Comparison of ENCODE assay signal across 11 cellular contexts in genomic region chr14:50529288-50530179, GRCh38. TPM values are rescaled to one million over a fixed set of nuclear protein-coding genes. Genes with fewer than 3 reads are reported as not detected.
DNase-seq lines count a peak whose midpoint lies in the region; ATAC-seq, FAIRE-seq and TF ChIP-seq lines count a peak whose summit lies in the region.
"Had no signal": no experiment of that assay in that cellular context is flagged by ENCODE, and none has a peak within 500 bp of the region (broad histone marks: within the 10 kb centered on the region; RNA-seq: fewer than 3 reads in every experiment).

No MANE protein-coding gene starts in this region.

- FAIRE-seq in H1 (lab: Jason Lieb, UNC) (no peak), RCC 7860 (lab: Jason Lieb, UNC) (no peak)

- H3K14ac ChIP-seq in H1 (ENCODE audit: insufficient read length): no peak overlapping the region

- H3K9ac ChIP-seq in H1 (replicated peaks in 1 of 4; ENCODE audit: extremely low read depth in 1 of 4, low read depth in 3 of 4, low read length in 3 of 4): no peak overlapping the region; a peak in 1 of 7 replicates

- H3K4me1 Mint-ChIP-seq in Calu3 (ENCODE audit: low read depth, unreplicated experiment): peaks cover 47% of the 10 kb centered on the region

- peaks cover 11% of the 10 kb centered on the region for H3K23me2 ChIP-seq in H1 (ENCODE audit: low read depth, low read length)

- no peak overlapping the region for H2BK15ac ChIP-seq in H1 (ENCODE audit: low read length)

- H4K20me1 ChIP-seq in PC-9 (ENCODE audit: insufficient read depth): no peaks in the 10 kb centered on the region
- peaks cover 0 to 10% of the 10 kb centered on the region in 2 experiments for H4K20me1 ChIP-seq in H1 (replicated peaks in 1 of 2; ENCODE audit: control insufficient read depth in 1 of 2, insufficient read depth in 2 of 2, low read length in 2 of 2)

- H3F3A ChIP-seq in PC-9 (ENCODE audit: insufficient read depth, low read depth): peaks cover 33% of the 10 kb centered on the region

- no peaks in the 10 kb centered on the region for H3K27me3 Mint-ChIP-seq in Calu3 (ENCODE audit: unreplicated experiment)

- peak overlapping the region; percentile 84; the same call in 1 of the 2 replicates for H2BK12ac ChIP-seq in H1 (ENCODE audit: low read depth, low read length)

- DNase-seq in Calu3 (no peak), PC-9 (no peak), H1 (ENCODE audit: low read depth in 1 of 2, low spot score in 2 of 2) (no peak), RCC 7860 (ENCODE audit: low spot score) (no peak), NAMALWA (ENCODE audit: low spot score) (no peak), HEK293T (ENCODE audit: extremely low spot score) (no peak)
- DNase-seq: NCI-H2081, posterior cingulate gyrus, uterus had no signal

- whole genome bisulfite sequencing in H1 (ENCODE audit: extremely low coverage in 1 of 2, insufficient coverage in 1 of 2, insufficient read length in 1 of 2, insufficient replicate concordance in 2 of 2, low coverage in 1 of 2, low lambda C conversion rate in 2 of 2, missing lambda C conversion rate in 1 of 2), 2 experiments: 85 to 100% methylated on average over 1 to 6 of the region's 6 CpGs

- H3K36me3 ChIP-seq in PC-9 (ENCODE audit: low read depth) (0 out of 2 replicates have a peak, but pooled peaks cover 11% of the 10 kb centered on the region), H1 (ENCODE audit: control insufficient read depth in 2 of 4, insufficient read depth in 4 of 4, low read length in 3 of 4) (no peaks in the 10 kb centered on the region; a peak in 1 of 8 replicates), neuron (ENCODE audit: insufficient read depth, low read length) (peaks cover 19% of the 10 kb centered on the region)
- H3K36me3 ChIP-seq: uterus had no signal

- H3K4me2 ChIP-seq in PC-9 (peak overlapping the region; percentile 91), H1 (ENCODE audit: insufficient read depth in 1 of 2, low read depth in 2 of 2, low read length in 2 of 2) (peak overlapping the region; percentile 47 to 77)

- H3K4ac ChIP-seq in H1 (replicated peaks; ENCODE audit: insufficient read length, low read depth, low read length): no peak overlapping the region

- no peak overlapping the region for H2BK120ac ChIP-seq in H1 (replicated peaks; ENCODE audit: low read depth, low read length)

- no peak overlapping the region for H2AFZ ChIP-seq in PC-9
- no peak overlapping the region for H2AFZ ChIP-seq in H1 (ENCODE audit: low read length)
- H2AFZ ChIP-seq in neuron (ENCODE audit: low read depth, low read length): no peak overlapping the region

- no peak for TF ChIP-seq EP300 in H1 (IDR thresholded peaks at IDR 0.05; ENCODE audit: borderline replicate concordance in 1 of 2, low read depth in 2 of 2, low read length in 2 of 2)

- H2BK5ac ChIP-seq in H1 (ENCODE audit: low read depth, low read length): no peak overlapping the region

- H4K91ac ChIP-seq in H1 (replicated peaks; ENCODE audit: insufficient read length, low read length): no peak overlapping the region

- CTCF ChIA-PET in Calu3 (lab: Charles Lee) (no interaction called here), PC-9 (lab: Charles Lee) (no interaction called here), H1 (lab: Charles Lee; ENCODE audit: partially characterized antibody) (interaction anchor here (0.9 to 1.2 kb wide), 2 partner anchors 13 to 211 kb away, joined by 3 to 6 read pairs; no protein-coding TSS in a partner anchor), HEK293T (lab: Yijun Ruan, JAX) (no interaction called here)

- H3K9me3 ChIP-seq in PC-9 (ENCODE audit: insufficient read depth, low read depth) (no peaks in the 10 kb centered on the region), H1 (ENCODE audit: insufficient read depth in 2 of 2, low read depth in 1 of 2, low read length in 1 of 2) (no peaks in the 10 kb centered on the region), neuron (ENCODE audit: low read length) (peaks cover 3% of the 10 kb centered on the region)
- H3K9me3 ChIP-seq: uterus had no signal

- no peak for ATAC-seq in GM18517 (IDR thresholded peaks at IDR 0.05; ENCODE audit: unreplicated experiment)

- H3K27ac Mint-ChIP-seq in Calu3 (ENCODE audit: unreplicated experiment): peak overlapping the region; percentile 13

- H2AK5ac ChIP-seq in H1 (ENCODE audit: low read depth, low read length): 0 out of 2 replicates have a peak overlapping the region, but pooled peaks have one; percentile 71

- no peak overlapping the region for H3K18ac ChIP-seq in H1 (ENCODE audit: extremely low read depth, low read length)

- H3K4me1 ChIP-seq in PC-9 (replicated peaks; ENCODE audit: insufficient read depth): peaks cover 56% of the 10 kb centered on the region
- H3K4me1 ChIP-seq in H1 (replicated peaks in 1 of 4; ENCODE audit: control insufficient read depth in 3 of 4, insufficient read depth in 4 of 4, low read length in 3 of 4): peaks cover 0 to 6% (median 5%) of the 10 kb centered on the region in 4 experiments; a peak in 3 of 7 replicates
- peaks cover 24% of the 10 kb centered on the region for H3K4me1 ChIP-seq in neuron (ENCODE audit: insufficient read depth, low read length)

- no peak overlapping the region for H4K5ac ChIP-seq in H1 (ENCODE audit: insufficient read length, low read depth, low read length)

- H3K9me2 ChIP-seq in PC-9 (ENCODE audit: insufficient read depth): no peaks in the 10 kb centered on the region

- peak overlapping the region; percentile 67 for H3K4me3 Mint-ChIP-seq in Calu3 (ENCODE audit: low read depth, unreplicated experiment)

- H3K79me1 ChIP-seq in H1 (ENCODE audit: low read depth, low read length): 0 out of 2 replicates have a peak, but pooled peaks cover 3% of the 10 kb centered on the region

- TF ChIP-seq CTCF in Calu3 (IDR thresholded peaks at IDR 0.05; ENCODE audit: unreplicated experiment) (no peak), PC-9 (conservative IDR thresholded peaks at IDR 0.05) (no peak), H1 (IDR thresholded peaks at IDR 0.05; ENCODE audit: control extremely low read depth in 1 of 3, insufficient read depth in 1 of 3, low read depth in 1 of 3, low read length in 3 of 3) (no peak)

- peak overlapping the region; percentile 55 for H3K27ac ChIP-seq in PC-9
- no peak overlapping the region for H3K27ac ChIP-seq in H1 (ENCODE audit: low read depth, low read length)

- H3K56ac ChIP-seq in H1 (replicated peaks; ENCODE audit: insufficient read length, low read depth, low read length): no peak overlapping the region

- no TSS peak for BruUV-seq in Calu3 (replicated peaks; lab: Mats Ljungman, UMichigan)
- no TSS peak for BruUV-seq in PC-9 (replicated peaks; lab: Mats Ljungman, UMichigan)

- intact Hi-C loops in Calu3 (cut with micrococcal nuclease; ENCODE audit: unreplicated experiment): loop anchor here (5.0 to 10.0 kb wide), 4 partner anchors 87 to 665 kb away; partner anchors contain the start of genes CDKL1 and VCPKMT
- intact Hi-C loops in PC-9 (cut with micrococcal nuclease; ENCODE audit: unreplicated experiment): loop anchor here (1.0 to 5.0 kb wide), 4 partner anchors 82 to 527 kb away; partner anchors contain the start of gene VCPKMT

- no peaks in the 10 kb centered on the region for H3K9me3 Mint-ChIP-seq in Calu3 (ENCODE audit: low read depth, unreplicated experiment)

- peaks cover 33% of the 10 kb centered on the region for H3K36me3 Mint-ChIP-seq in Calu3 (ENCODE audit: insufficient read depth, unreplicated experiment)

- H3K79me2 ChIP-seq in PC-9 (ENCODE audit: low read depth) (peaks cover 77% of the 10 kb centered on the region), H1 (ENCODE audit: control insufficient read depth in 1 of 2, insufficient read depth in 2 of 2, low read length in 2 of 2) (peaks cover 13 to 71% of the 10 kb centered on the region in 2 experiments)

- H2BK20ac ChIP-seq in H1 (ENCODE audit: low read length): 0 out of 2 replicates have a peak overlapping the region, but pooled peaks have one; percentile 37

- H3K4me3 ChIP-seq in PC-9 (peak overlapping the region; percentile 92), H1 (ENCODE audit: extremely low read depth in 1 of 4, insufficient read depth in 2 of 4, low read depth in 3 of 4, low read length in 4 of 4) (peak overlapping the region in 2 of 4 experiments; percentile 4 to 91; a peak in 1 of 8 replicates), neuron (ENCODE audit: low read length) (peak overlapping the region; percentile 98)

- no peak overlapping the region for H3K23ac ChIP-seq in H1 (ENCODE audit: insufficient read length)

- no peak overlapping the region for H4K8ac ChIP-seq in H1 (ENCODE audit: extremely low read depth, insufficient read depth, low read length)

- TF ChIP-seq RAD21 in H1 (IDR thresholded peaks at IDR 0.05 in 1 of 2, conservative IDR thresholded peaks at IDR 0.05 in 1 of 2; ENCODE audit: low read depth in 2 of 2, low read length in 2 of 2): no peak

- POLR2A ChIA-PET in PC-9 (lab: Charles Lee; ENCODE audit: unreplicated experiment) (no interaction called here), H1 (lab: Charles Lee; ENCODE audit: partially characterized antibody) (interaction anchor here (1.4 to 1.5 kb wide), 2 partner anchors 11 to 15 kb away, joined by 3 read pairs; no protein-coding TSS in a partner anchor), HEK293T (lab: Yijun Ruan, JAX) (no interaction called here)

- no peak for TF ChIP-seq POLR2A in H1 (IDR thresholded peaks at IDR 0.05; ENCODE audit: control extremely low read depth in 1 of 2, low read depth in 2 of 2, low read length in 2 of 2)

- H3K27me3 ChIP-seq in PC-9 (ENCODE audit: insufficient read depth, low read depth) (no peaks in the 10 kb centered on the region), H1 (replicated peaks in 1 of 4; ENCODE audit: control insufficient read depth in 3 of 4, extremely low read depth in 1 of 4, insufficient read depth in 3 of 4, low read length in 3 of 4) (peaks cover 0 to 1% (median 0%) of the 10 kb centered on the region in 4 experiments; a peak in 1 of 7 replicates), neuron (ENCODE audit: insufficient read depth, low read length) (no peaks in the 10 kb centered on the region)
- H3K27me3 ChIP-seq: uterus had no signal

RNA-seq across cellular contexts. Expression of gene MAP4K5, which starts 2.8 kb away (rescaled TPM):
- total RNA-seq in Calu3 (2022): 67.4 and 69.0 TPM in 2 replicates
- 51.8 and 66.6 TPM in 2 replicates for total RNA-seq in PC-9 (2021)
- total RNA-seq in H1 (2021; fragmentation: NEBNext Ultra II Directional; extraction: Animal tissue kit (Norgen Biotek cat#: 25700)): 34.5 and 35.3 TPM in 2 replicates
- polyA plus RNA-seq in H1 (2011; rRNA removed): 7.6 and 9.2 TPM in 2 replicates
- polyA plus RNA-seq in H1 (2011; cell fraction: cytosol; rRNA removed): 12.8 TPM
- polyA plus RNA-seq in H1 (2011; cell fraction: nucleus; rRNA removed): 20.2 TPM
- 9.0 to 16.8 TPM (median 12.9 TPM) in 4 replicates for polyA plus RNA-seq in H1 (2012, experiment 1 of 2)
- polyA plus RNA-seq in H1 (2012, experiment 2 of 2): 0.92 TPM
- polyA plus RNA-seq in H1 (2013, experiment 1 of 2): 19.2 TPM
- polyA plus RNA-seq in H1 (2013, experiment 2 of 2): 18.2 TPM
- 9.2 and 12.0 TPM in 2 replicates for polyA minus RNA-seq in H1 (2011; rRNA and poly(A)+ RNA removed)
- polyA minus RNA-seq in H1 (2011; cell fraction: cytosol; rRNA and poly(A)+ RNA removed): 13.9 TPM
- polyA minus RNA-seq in H1 (2011; cell fraction: nucleus; rRNA and poly(A)+ RNA removed): 43.1 TPM

RNA-seq across cellular contexts. Expression of gene ATL1, which starts 30.4 kb away (rescaled TPM):
- total RNA-seq in Calu3 (2022): 3.1 and 4.9 TPM in 2 replicates
- 3.8 and 4.3 TPM in 2 replicates for total RNA-seq in PC-9 (2021)
- total RNA-seq in H1 (2021; fragmentation: NEBNext Ultra II Directional; extraction: Animal tissue kit (Norgen Biotek cat#: 25700)): 4.2 and 5.9 TPM in 2 replicates
- 2.1 and 4.0 TPM in 2 replicates for polyA plus RNA-seq in H1 (2011; rRNA removed)
- polyA plus RNA-seq in H1 (2011; cell fraction: cytosol; rRNA removed): 4.3 TPM
- 3.4 TPM for polyA plus RNA-seq in H1 (2011; cell fraction: nucleus; rRNA removed)
- 3.9 to 5.0 TPM (median 4.6 TPM) in 4 replicates for polyA plus RNA-seq in H1 (2012, experiment 1 of 2)
- polyA plus RNA-seq in H1 (2012, experiment 2 of 2): 0.38 TPM
- polyA plus RNA-seq in H1 (2013, experiment 1 of 2): 4.5 TPM
- 5.7 TPM for polyA plus RNA-seq in H1 (2013, experiment 2 of 2)
- polyA minus RNA-seq in H1 (2011; rRNA and poly(A)+ RNA removed): 6.0 and 7.2 TPM in 2 replicates
- polyA minus RNA-seq in H1 (2011; cell fraction: cytosol; rRNA and poly(A)+ RNA removed): 6.2 TPM
- 8.5 TPM for polyA minus RNA-seq in H1 (2011; cell fraction: nucleus; rRNA and poly(A)+ RNA removed)
